In genomic region chr14:40623641-40624040, GRCh38 we compare ENCODE assay signal across 19 cellular contexts.
"Had no signal": no experiment of that assay in that cellular context is flagged by ENCODE, and none has a peak within 500 bp of the region (broad histone marks: within the 10 kb centered on the region; RNA-seq: fewer than 3 reads in every experiment).

No MANE protein-coding gene starts in this region.

- H3K4me3 ChIP-seq: right atrium auricular region, skin epidermis, suprapubic skin had no signal

- H3K4me1 ChIP-seq: right atrium auricular region, suprapubic skin had no signal

- H3K4me3 Mint-ChIP-seq: activated naive CD4-positive, alpha-beta T cell treated with anti-CD3 and anti-CD28 coated beads, Interleukin-2, amount 10 ng/mL, durations not matched to agents 7 days and 5 days; effector memory CD8-positive, alpha-beta T cell; natural killer cell; stimulated activated naive CD8-positive, alpha-beta T cell treated with anti-CD3 and anti-CD28 coated beads, Interleukin-15, Interleukin-2, amounts not matched to agents 100 ng/mL and 50 ng/mL, for 24 hours had no signal

- H3K27ac ChIP-seq: epithelial cell of prostate, right atrium auricular region, skin epidermis, suprapubic skin had no signal

- H3K9me3 Mint-ChIP-seq: activated naive CD4-positive, alpha-beta T cell treated with anti-CD3 and anti-CD28 coated beads, Interleukin-2, amount 10 ng/mL, durations not matched to agents 7 days and 5 days; effector memory CD8-positive, alpha-beta T cell; stimulated activated naive CD8-positive, alpha-beta T cell treated with anti-CD3 and anti-CD28 coated beads, Interleukin-15, Interleukin-2, amounts not matched to agents 100 ng/mL and 50 ng/mL, for 24 hours had no signal

- H3K27me3 Mint-ChIP-seq: activated naive CD4-positive, alpha-beta T cell treated with anti-CD3 and anti-CD28 coated beads, Interleukin-2, amount 10 ng/mL, durations not matched to agents 7 days and 5 days; effector memory CD8-positive, alpha-beta T cell; stimulated activated naive CD8-positive, alpha-beta T cell treated with anti-CD3 and anti-CD28 coated beads, Interleukin-15, Interleukin-2, amounts not matched to agents 100 ng/mL and 50 ng/mL, for 24 hours had no signal

- H3K27ac Mint-ChIP-seq: activated naive CD4-positive, alpha-beta T cell treated with anti-CD3 and anti-CD28 coated beads, Interleukin-2, amount 10 ng/mL, durations not matched to agents 7 days and 5 days; activated T-helper 2 cell treated with anti-CD3 and anti-CD28 coated beads, Interferon-gamma antibody, Interleukin-2, Interleukin-4, amounts not matched to agents 10 μg/mL and 5 μg/mL and 100 μg/mL, durations not matched to agents 14 hours and 24 hours and 36 hours; effector memory CD8-positive, alpha-beta T cell; natural killer cell; stimulated activated naive CD8-positive, alpha-beta T cell treated with anti-CD3 and anti-CD28 coated beads, Interleukin-15, Interleukin-2, amounts not matched to agents 100 ng/mL and 50 ng/mL, for 24 hours had no signal

- H3K9me3 ChIP-seq: right atrium auricular region, suprapubic skin had no signal

- H3K4me1 Mint-ChIP-seq: activated naive CD4-positive, alpha-beta T cell treated with anti-CD3 and anti-CD28 coated beads, Interleukin-2, amount 10 ng/mL, durations not matched to agents 7 days and 5 days; natural killer cell had no signal

- H3K36me3 ChIP-seq: right atrium auricular region, suprapubic skin had no signal

- H3K36me3 Mint-ChIP-seq: activated naive CD4-positive, alpha-beta T cell treated with anti-CD3 and anti-CD28 coated beads, Interleukin-2, amount 10 ng/mL, durations not matched to agents 7 days and 5 days; natural killer cell had no signal

- H3K27me3 ChIP-seq: right atrium auricular region, suprapubic skin had no signal

- DNase-seq: activated CD4-positive, alpha-beta T cell treated with anti-CD3 and anti-CD28 coated beads for 1 hour; activated CD4-positive, alpha-beta T cell treated with anti-CD3 and anti-CD28 coated beads, Interleukin-2, amount 50 U/mL, for 48 hours; activated naive CD4-positive, alpha-beta T cell treated with anti-CD3 and anti-CD28 coated beads, Interleukin-2, amount 10 ng/mL, durations not matched to agents 7 days and 5 days; activated T-cell treated with anti-CD3 and anti-CD28 coated beads, Interleukin-2, amount 50 U/mL, for 1 hour; dermis blood vessel endothelial cell; effector memory CD8-positive, alpha-beta T cell; foreskin melanocyte; kidney glomerular epithelial cell; mesenchymal stem cell; natural killer cell; nucleus accumbens; stimulated activated CD4-positive, alpha-beta T cell treated with anti-CD3 and anti-CD28 coated beads, Interleukin-4, amount 100 ng/mL, for 24 hours; trophoblast cell had no signal

- ATAC-seq: effector memory CD8-positive, alpha-beta T cell; natural killer cell had no signal
